Comparison of ENCODE assay signal across 8 cellular contexts in genomic region chr18:46073474-46074331, GRCh38. TPM values are rescaled to one million over a fixed set of nuclear protein-coding genes. Genes with fewer than 3 reads are reported as not detected.
A peak's percentile ranks its signal among the peaks of the same experiment; 100 is the strongest.
DNase-seq lines count a peak whose midpoint lies in the region; ATAC-seq and TF ChIP-seq lines count a peak whose summit lies in the region.

No MANE protein-coding gene starts in this region.

- H3K27me3 ChIP-seq in WERI-Rb-1 (ENCODE audit: insufficient read depth, low read depth, severe bottlenecking), result peaks cover 6% of the 10 kb centered on the region
- no peaks in the 10 kb centered on the region for H3K27me3 ChIP-seq in lung (ENCODE audit: control insufficient read depth, insufficient read depth)

- peaks cover 13 to 16% of the 10 kb centered on the region in 2 donors for H3K36me3 Mint-ChIP-seq in CD14-positive monocyte

- no peaks in the 10 kb centered on the region for H3K9me3 ChIP-seq in WERI-Rb-1 (ENCODE audit: severe bottlenecking)
- H3K9me3 ChIP-seq in lung (ENCODE audit: control insufficient read depth in 2 of 2, insufficient read depth in 1 of 2, low read length in 1 of 2), result no peaks in the 10 kb centered on the region

- H3K27ac Mint-ChIP-seq in CD14-positive monocyte, result peak overlapping the region in 6 of 7 donors; percentile 16 to 60 (median 50)

- H3K27ac ChIP-seq in WERI-Rb-1, result no peak overlapping the region
- no peak overlapping the region for H3K27ac ChIP-seq in lung (ENCODE audit: low read depth in 1 of 2, low read length in 1 of 2)

- ATAC-seq in GM19463 (IDR thresholded peaks at IDR 0.05; ENCODE audit: unreplicated experiment), result peak; percentile 26
- ATAC-seq in lung (ENCODE audit: insufficient read depth, low FRiP score), result no peak

- H3K4me1 ChIP-seq in lung (ENCODE audit: control insufficient read depth in 2 of 2, insufficient read depth in 2 of 2, low read length in 2 of 2), result peaks cover 0 to 5% of the 10 kb centered on the region in 2 donors

- H3K36me3 ChIP-seq in WERI-Rb-1 (peaks cover 19% of the 10 kb centered on the region), lung (ENCODE audit: control insufficient read depth in 2 of 2, insufficient read depth in 2 of 2, low read length in 2 of 2) (no peaks in the 10 kb centered on the region)

- DNase-seq in CD14-positive monocyte (ENCODE audit: low spot score) (no peak), NCI-H2171 treated with DMSO at 0.1 percent for 48 hours (lab: John Stamatoyannopoulos, UW) (peak; percentile 81), WERI-Rb-1 (peak; percentile 60), dermis microvascular lymphatic vessel endothelial cell (ENCODE audit: low read depth in 2 of 2) (peak; percentile 47 to 61), lung (ENCODE audit: low spot score) (no peak), stromal cell of bone marrow (ENCODE audit: low read depth) (peak; percentile 46), T-helper 9 cell (no peak)

- WGBS in lung, 2 donors, result 29 to 30% methylated on average over 9 of the region's 9 CpGs

- no peaks in the 10 kb centered on the region for H3K9me3 Mint-ChIP-seq in CD14-positive monocyte

- TF ChIP-seq CTCF in CD14-positive monocyte (IDR thresholded peaks at IDR 0.05), result peak; percentile 77
- peak; percentile 56 for TF ChIP-seq CTCF in WERI-Rb-1 (IDR thresholded peaks at IDR 0.05; ENCODE audit: low read depth, low read length)
- peak; percentile 71 for TF ChIP-seq CTCF in lung (IDR thresholded peaks at IDR 0.05; ENCODE audit: control extremely low read depth, extremely low read depth)

- H3K4me3 Mint-ChIP-seq in CD14-positive monocyte, result peak overlapping the region; percentile 9 to 68

- peaks cover 0 to 1% (median 0%) of the 10 kb centered on the region in 3 donors for H3K27me3 Mint-ChIP-seq in CD14-positive monocyte (ENCODE audit: low read depth in 3 of 3)

- H3K4me3 ChIP-seq in WERI-Rb-1 (ENCODE audit: low read depth, low read length) (no peak overlapping the region), lung (no peak overlapping the region)

- intact Hi-C loops in CD14-positive monocyte (cut with micrococcal nuclease), result loop anchor here (5.0 to 10.0 kb wide), 5 partner anchors 49 to 409 kb away; partner anchors contain the start of gene EPG5 (in 1 of the 2)

- H3K4me1 Mint-ChIP-seq in CD14-positive monocyte, result peaks cover 41% of the 10 kb centered on the region

RNA-seq across cellular contexts. Expression of gene PSTPIP2, which starts 1.6 kb away (rescaled TPM):
- polyA plus RNA-seq in CD14-positive monocyte, result 10 to 100 TPM; 35.0 to 42.3 TPM
- total RNA-seq in dermis microvascular lymphatic vessel endothelial cell, result 0.63 and 0.64 TPM in 2 replicates
- total RNA-seq in lung, result 10 to 100 TPM; 11.2 to 14.4 TPM
- polyA plus RNA-seq in lung, result 10 to 100 TPM in 1 of 2 donors, 1 to 10 TPM in 1; 7.5 to 49.1 TPM

RNA-seq across cellular contexts. Expression of gene ATP5F1A, which starts 24.4 kb away (rescaled TPM):
- 100 to 1,000 TPM; 524 to 553 TPM for polyA plus RNA-seq in CD14-positive monocyte
- total RNA-seq in dermis microvascular lymphatic vessel endothelial cell, result 733 and 734 TPM in 2 replicates
- total RNA-seq in lung, result 100 to 1,000 TPM; 265 to 389 TPM
- polyA plus RNA-seq in lung, result 100 to 1,000 TPM; 175 to 320 TPM

RNA-seq across cellular contexts. Expression of gene HAUS1, which starts 30.5 kb away (rescaled TPM):
- 10 to 100 TPM; 34.6 to 50.4 TPM for polyA plus RNA-seq in CD14-positive monocyte
- total RNA-seq in dermis microvascular lymphatic vessel endothelial cell, result 34.3 and 43.4 TPM in 2 replicates
- 10 to 100 TPM; 17.2 to 23.5 TPM for total RNA-seq in lung
- 10 to 100 TPM; 16.8 to 27.7 TPM for polyA plus RNA-seq in lung

Comparison
In these comparisons a context has a peak if more than half of its experiments do, and no peak if none do; other contexts are left out.
1. DNase-seq: peak in NCI-H2171 treated with DMSO at 0.1 percent for 48 hours (single experiment), WERI-Rb-1 (single experiment), dermis microvascular lymphatic vessel endothelial cell (2 of 2) and stromal cell of bone marrow (single experiment); none in CD14-positive monocyte (single experiment), lung (single experiment) and T-helper 9 cell (single experiment).
2. Peak in every context shown above with its lines, with median percentiles within 50 percentile points of each other: CTCF ChIP-seq.